In the genomic region with DNA sequence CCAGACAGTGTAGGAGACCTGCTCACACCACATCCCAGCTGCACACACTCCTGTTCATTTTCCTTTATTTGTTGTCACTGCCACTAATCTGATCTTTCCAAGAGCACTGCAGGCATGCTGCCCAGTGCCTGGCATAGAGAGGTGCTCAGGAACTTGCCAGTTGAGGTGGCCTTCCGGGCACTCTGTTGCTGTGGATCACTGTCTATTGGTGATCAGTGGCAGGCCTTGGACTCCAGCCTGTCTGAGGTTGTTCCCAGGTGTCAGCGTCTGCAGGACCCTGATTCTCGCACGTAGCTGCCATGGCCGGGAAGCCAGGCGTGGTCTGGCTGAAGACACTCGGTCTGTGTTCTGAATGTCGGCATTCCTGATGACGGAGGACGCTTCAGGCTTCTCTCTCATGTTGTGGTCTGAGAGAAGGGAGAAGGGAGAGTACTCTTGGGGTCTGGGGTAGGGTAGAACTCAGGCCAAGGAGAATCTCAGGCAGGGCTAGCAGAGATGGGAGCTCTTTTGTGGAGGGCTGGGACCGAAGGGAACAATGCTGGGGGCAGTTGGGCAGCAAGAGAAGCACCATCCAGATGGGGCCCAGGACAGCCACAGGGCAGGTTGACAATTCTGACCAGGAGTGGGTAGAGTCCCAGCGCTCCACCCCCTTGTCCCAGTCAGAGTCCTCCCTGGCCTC, we compare ENCODE assay signal across 21 cellular contexts.
DNase-seq lines count a peak whose midpoint lies in the region; ATAC-seq and TF ChIP-seq lines count a peak whose summit lies in the region.
"Had no signal": no experiment of that assay in that cellular context is flagged by ENCODE, and none has a peak within 500 bp of the region (broad histone marks: within the 10 kb centered on the region; RNA-seq: fewer than 3 reads in every experiment).

No MANE protein-coding gene starts in this region.

- no peak overlapping the region for H3K4me3 Mint-ChIP-seq in natural killer cell treated with Interleukin-12 subunit alpha and Interleukin-12 subunit beta and Interleukin-15 and Interleukin-18, amount 100 ng/mL, for 72 hours
- H3K4me3 Mint-ChIP-seq in natural killer cell (no peak overlapping the region), nephron progenitor cell (no peak overlapping the region)
- no peak overlapping the region for H3K4me3 Mint-ChIP-seq in stimulated activated effector memory CD8-positive, alpha-beta T cell treated with anti-CD3 and anti-CD28 coated beads, Interleukin-12 subunit alpha, Interleukin-12 subunit beta, amount 100 ng/mL, for 72 hours
- H3K4me3 Mint-ChIP-seq: CD4-positive, alpha-beta T cell had no signal

- H3K9me3 Mint-ChIP-seq in natural killer cell treated with Interleukin-12 subunit alpha and Interleukin-12 subunit beta and Interleukin-15 and Interleukin-18, amount 100 ng/mL, for 72 hours = no peaks in the 10 kb centered on the region
- H3K9me3 Mint-ChIP-seq in natural killer cell (no peaks in the 10 kb centered on the region), nephron progenitor cell (no peaks in the 10 kb centered on the region)
- H3K9me3 Mint-ChIP-seq in stimulated activated effector memory CD8-positive, alpha-beta T cell treated with anti-CD3 and anti-CD28 coated beads, Interleukin-12 subunit alpha, Interleukin-12 subunit beta, amount 100 ng/mL, for 72 hours = no peaks in the 10 kb centered on the region
- H3K9me3 Mint-ChIP-seq: CD4-positive, alpha-beta T cell had no signal

- H3K36me3 Mint-ChIP-seq in natural killer cell treated with Interleukin-12 subunit alpha and Interleukin-12 subunit beta and Interleukin-15 and Interleukin-18, amount 100 ng/mL, for 72 hours = no peaks in the 10 kb centered on the region
- H3K36me3 Mint-ChIP-seq in natural killer cell (no peaks in the 10 kb centered on the region), nephron progenitor cell (ENCODE audit: low read depth) (no peaks in the 10 kb centered on the region)
- no peaks in the 10 kb centered on the region for H3K36me3 Mint-ChIP-seq in stimulated activated effector memory CD8-positive, alpha-beta T cell treated with anti-CD3 and anti-CD28 coated beads, Interleukin-12 subunit alpha, Interleukin-12 subunit beta, amount 100 ng/mL, for 72 hours

- H3K27ac Mint-ChIP-seq in natural killer cell treated with Interleukin-12 subunit alpha and Interleukin-12 subunit beta and Interleukin-15 and Interleukin-18, amount 100 ng/mL, for 72 hours = no peak overlapping the region
- H3K27ac Mint-ChIP-seq in natural killer cell (no peak overlapping the region), nephron progenitor cell (peak overlapping the region; percentile 43)
- no peak overlapping the region for H3K27ac Mint-ChIP-seq in stimulated activated effector memory CD8-positive, alpha-beta T cell treated with anti-CD3 and anti-CD28 coated beads, Interleukin-12 subunit alpha, Interleukin-12 subunit beta, amount 100 ng/mL, for 72 hours
- H3K27ac Mint-ChIP-seq: CD4-positive, alpha-beta T cell had no signal

- H3K4me1 Mint-ChIP-seq in natural killer cell treated with Interleukin-12 subunit alpha and Interleukin-12 subunit beta and Interleukin-15 and Interleukin-18, amount 100 ng/mL, for 72 hours (ENCODE audit: low read depth in 2 of 2) = no peaks in the 10 kb centered on the region
- H3K4me1 Mint-ChIP-seq in natural killer cell (no peaks in the 10 kb centered on the region), nephron progenitor cell (peaks cover 36% of the 10 kb centered on the region)
- no peaks in the 10 kb centered on the region for H3K4me1 Mint-ChIP-seq in stimulated activated effector memory CD8-positive, alpha-beta T cell treated with anti-CD3 and anti-CD28 coated beads, Interleukin-12 subunit alpha, Interleukin-12 subunit beta, amount 100 ng/mL, for 72 hours

- ATAC-seq in natural killer cell treated with Interleukin-12 subunit alpha and Interleukin-12 subunit beta and Interleukin-15 and Interleukin-18, amount 100 ng/mL, for 72 hours = peak; percentile 20 to 30
- ATAC-seq in natural killer cell = no peak
- ATAC-seq in stimulated activated effector memory CD8-positive, alpha-beta T cell treated with anti-CD3 and anti-CD28 coated beads, Interleukin-12 subunit alpha, Interleukin-12 subunit beta, amount 100 ng/mL, for 72 hours = peak; percentile 24
- ATAC-seq in HG02678 (IDR thresholded peaks at IDR 0.05; ENCODE audit: unreplicated experiment) = no peak
- ATAC-seq: GM12878, K562 had no signal

- intact Hi-C loops in natural killer cell (cut with micrococcal nuclease) = no loop called here

- peaks cover 0 to 3% of the 10 kb centered on the region in 2 donors for H3K27me3 Mint-ChIP-seq in natural killer cell treated with Interleukin-12 subunit alpha and Interleukin-12 subunit beta and Interleukin-15 and Interleukin-18, amount 100 ng/mL, for 72 hours
- H3K27me3 Mint-ChIP-seq in natural killer cell (ENCODE audit: low read depth in 2 of 2) = no peaks in the 10 kb centered on the region
- peaks cover 4% of the 10 kb centered on the region for H3K27me3 Mint-ChIP-seq in nephron progenitor cell (ENCODE audit: low read depth, poor library complexity)

- no peak for TF ChIP-seq CTCF in natural killer cell (IDR thresholded peaks at IDR 0.05)
- no peak for TF ChIP-seq CTCF in nephron progenitor cell (IDR thresholded peaks at IDR 0.05)

- no peak for DNase-seq in natural killer cell treated with Interleukin-12 subunit alpha and Interleukin-12 subunit beta and Interleukin-15 and Interleukin-18, amount 100 ng/mL, for 72 hours (ENCODE audit: low spot score)
- no peak for DNase-seq in natural killer cell
- no peak for DNase-seq in nephron progenitor cell
- no peak for DNase-seq in stimulated activated effector memory CD8-positive, alpha-beta T cell treated with anti-CD3 and anti-CD28 coated beads, Interleukin-12 subunit alpha, Interleukin-12 subunit beta, amount 100 ng/mL, for 72 hours (ENCODE audit: low spot score in 2 of 2)
- no peak for DNase-seq in NCI-H2171 treated with DMSO at 0.1 percent for 48 hours (lab: John Stamatoyannopoulos, UW)
- DNase-seq in HUDEP-2 (lab: John Stamatoyannopoulos, UW; ENCODE audit: unreplicated experiment in 76 of 76) = no peak
- DNase-seq: Caco-2; CD4-positive, alpha-beta T cell; Kasumi-1; MV-4-11; NCI-H1105; NCI-H1436 treated with DMSO at 0.1 percent for 48 hours; NCI-H187 treated with DMSO at 0.1 percent for 48 hours; NCI-H446; NCI-H526; NCI-H82; Right ventricle myocardium superior; RPMI8226 had no signal

Comparison
In these comparisons a context has a peak if more than half of its experiments do, and no peak if none do; other contexts are left out.
1. ATAC-seq: peak in natural killer cell treated with Interleukin-12 subunit alpha and Interleukin-12 subunit beta and Interleukin-15 and Interleukin-18, amount 100 ng/mL, for 72 hours (2 of 2) and stimulated activated effector memory CD8-positive, alpha-beta T cell treated with anti-CD3 and anti-CD28 coated beads, Interleukin-12 subunit alpha, Interleukin-12 subunit beta, amount 100 ng/mL, for 72 hours (single experiment); none in natural killer cell (0 of 3) and HG02678 (single experiment).